ENCODE assay signal across 8 cellular contexts in genomic region chr14:49972840-49973239, GRCh38.
A peak's percentile ranks its signal among the peaks of the same experiment; 100 is the strongest.
DNase-seq lines count a peak whose midpoint lies in the region; ATAC-seq and TF ChIP-seq lines count a peak whose summit lies in the region.

No MANE protein-coding gene starts in this region.

- H3K27me3 ChIP-seq in MG63, result no peaks in the 10 kb centered on the region

- peak overlapping the region; percentile 72 for H3K4me3 Mint-ChIP-seq in activated CD4-positive, alpha-beta memory T cell treated with anti-CD3 and anti-CD28 coated beads, Interleukin-2, amount 10 ng/mL, durations not matched to agents 7 days and 5 days

- peaks cover 70% of the 10 kb centered on the region for H3K4me1 Mint-ChIP-seq in activated CD4-positive, alpha-beta memory T cell treated with anti-CD3 and anti-CD28 coated beads, Interleukin-2, amount 10 ng/mL, durations not matched to agents 7 days and 5 days

- TF ChIP-seq CTCF in fibroblast of pulmonary artery (IDR thresholded peaks at IDR 0.05; ENCODE audit: low read length, missing control alignments), result no peak

- H3K36me3 ChIP-seq in MG63, result no peaks in the 10 kb centered on the region

- no peaks in the 10 kb centered on the region for H3K9me3 Mint-ChIP-seq in activated CD4-positive, alpha-beta memory T cell treated with anti-CD3 and anti-CD28 coated beads, Interleukin-2, amount 10 ng/mL, durations not matched to agents 7 days and 5 days

- POLR2A ChIA-PET in activated CD4-positive, alpha-beta memory T cell treated with anti-CD3 and anti-CD28 coated beads, Interleukin-2, amount 10 ng/mL, durations not matched to agents 7 days and 5 days (lab: Charles Lee), result interaction anchor here (0.5 to 11.5 kb wide), 29 partner anchors 10 to 352 kb away, joined by 3 to 630 read pairs (median 21); partner anchors contain the start of genes ARF6, KLHDC1, KLHDC2 and MGAT2

- 0 out of 2 replicates have a peak overlapping the region, but pooled peaks have one; percentile 9 for H3K4me3 ChIP-seq in MG63
- no peak overlapping the region for H3K4me3 ChIP-seq in fibroblast of pulmonary artery (replicated peaks; ENCODE audit: low read depth, low read length)

- ATAC-seq in sciatic nerve (peak; percentile 73), HG03025 (IDR thresholded peaks at IDR 0.05; ENCODE audit: low FRiP score, unreplicated experiment) (no peak)

- H3K9me3 ChIP-seq in MG63, result no peaks in the 10 kb centered on the region

- H3K36me3 Mint-ChIP-seq in activated CD4-positive, alpha-beta memory T cell treated with anti-CD3 and anti-CD28 coated beads, Interleukin-2, amount 10 ng/mL, durations not matched to agents 7 days and 5 days (ENCODE audit: low read depth), result peaks cover 8% of the 10 kb centered on the region

- intact Hi-C loops in sciatic nerve (cut with DNase I), result no loop called here

- H3K27ac Mint-ChIP-seq in activated CD4-positive, alpha-beta memory T cell treated with anti-CD3 and anti-CD28 coated beads, Interleukin-2, amount 10 ng/mL, durations not matched to agents 7 days and 5 days, result peak overlapping the region; percentile 98

- peak; percentile 67 for DNase-seq in DMS 273 (lab: John Stamatoyannopoulos, UW; ENCODE audit: unreplicated experiment)
- DNase-seq in MG63, result peak; percentile 78
- peak; percentile 66 for DNase-seq in activated CD4-positive, alpha-beta memory T cell treated with anti-CD3 and anti-CD28 coated beads, Interleukin-2, amount 10 ng/mL, durations not matched to agents 7 days and 5 days
- DNase-seq in fibroblast of pulmonary artery (ENCODE audit: low read depth), result peak; percentile 85
- no peak for DNase-seq in sciatic nerve (ENCODE audit: low spot score)
- DNase-seq in SKM-1 treated with dmso at 0.1 percent for 144 hours (lab: John Stamatoyannopoulos, UW; ENCODE audit: unreplicated experiment), result no peak
- DNase-seq in iPS-NIHi7 (ENCODE audit: extremely low spot score), result no peak

- H3K27me3 Mint-ChIP-seq in activated CD4-positive, alpha-beta memory T cell treated with anti-CD3 and anti-CD28 coated beads, Interleukin-2, amount 10 ng/mL, durations not matched to agents 7 days and 5 days, result no peaks in the 10 kb centered on the region

- CTCF ChIA-PET in activated CD4-positive, alpha-beta memory T cell treated with anti-CD3 and anti-CD28 coated beads, Interleukin-2, amount 10 ng/mL, durations not matched to agents 7 days and 5 days (lab: Charles Lee), result interaction anchor here (1.1 to 4.6 kb wide), 15 partner anchors 10 to 120 kb away, joined by 3 to 70 read pairs (median 5); partner anchors contain the start of genes ARF6 and NEMF

Comparison
In these comparisons a context has a peak if more than half of its experiments do, and no peak if none do; other contexts are left out.
1. DNase-seq: peak in DMS 273 (single experiment), MG63 (single experiment), activated CD4-positive, alpha-beta memory T cell treated with anti-CD3 and anti-CD28 coated beads, Interleukin-2, amount 10 ng/mL, durations not matched to agents 7 days and 5 days (single experiment) and fibroblast of pulmonary artery (single experiment); none in sciatic nerve (single experiment), SKM-1 treated with dmso at 0.1 percent for 144 hours (single experiment) and iPS-NIHi7 (single experiment).